Comparison of ENCODE assay signal across 24 cellular contexts in the genomic region with DNA sequence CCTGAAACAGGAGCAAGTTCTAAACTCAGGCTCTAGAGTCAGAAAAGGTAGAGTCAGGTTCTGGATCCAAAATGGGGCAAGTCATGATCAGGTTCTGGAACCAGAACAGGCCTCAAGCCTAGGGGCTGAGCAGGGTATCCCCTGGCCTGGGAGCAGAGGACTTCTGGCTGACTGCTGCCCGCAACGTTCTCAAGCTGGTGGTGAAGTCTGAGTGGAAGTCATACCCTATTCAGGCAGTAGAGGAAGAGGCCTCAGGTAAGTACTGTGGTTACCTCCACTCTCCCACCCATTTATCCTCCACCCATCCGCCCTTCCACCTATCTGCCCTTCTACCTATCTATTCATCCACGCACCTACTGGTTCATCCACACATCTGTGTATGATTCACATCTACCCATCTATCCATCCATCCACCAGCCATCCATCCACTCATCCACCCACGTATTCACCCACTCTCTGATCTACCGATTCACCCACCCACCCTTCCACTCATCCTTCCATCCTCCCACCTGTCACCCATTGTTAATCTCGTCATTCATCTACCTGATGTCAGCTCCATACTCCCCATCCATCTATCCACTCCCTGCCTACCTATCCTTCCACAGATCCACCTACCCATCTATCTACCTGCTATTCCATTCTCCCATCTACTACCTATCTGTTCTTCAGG.
"Had no signal": no experiment of that assay in that cellular context is flagged by ENCODE, and none has a peak within 500 bp of the region (broad histone marks: within the 10 kb centered on the region; RNA-seq: fewer than 3 reads in every experiment).

No MANE protein-coding gene starts in this region.

- H3K9me3 Mint-ChIP-seq: natural killer cell treated with Interleukin-12 subunit alpha and Interleukin-12 subunit beta and Interleukin-15 and Interleukin-18, amount 100 ng/mL, for 72 hours; stimulated activated naive B cell treated with anti-CD40 and anti-IgM and Interleukin-4, amounts not matched to agents 10 μg/mL and 1 μg/mL and 100 μg/mL, for 72 hours had no signal

- H3K4me3 ChIP-seq: hepatocyte, left ventricle myocardium inferior, lung, mucosa of descending colon, ovary, right atrium auricular region, right lobe of liver, skin epidermis, stomach, testis, thyroid gland, transverse colon, upper lobe of left lung had no signal

- H2AFZ ChIP-seq: hepatocyte had no signal

- H3K36me3 ChIP-seq: ovary, right atrium auricular region, right lobe of liver, thyroid gland, transverse colon had no signal

- H3K27ac Mint-ChIP-seq: progenitor cell of endocrine pancreas; stimulated activated naive B cell treated with anti-CD40 and anti-IgM and Interleukin-4, amounts not matched to agents 10 μg/mL and 1 μg/mL and 100 μg/mL, for 72 hours had no signal

- H3K27ac ChIP-seq: hepatocyte, left ventricle myocardium inferior, ovary, right atrium auricular region, right lobe of liver, skin epidermis, stomach, testis, thyroid gland, transverse colon, upper lobe of left lung had no signal

- H3K4me1 ChIP-seq: left ventricle myocardium inferior, right atrium auricular region, right lobe of liver, stomach, testis, thyroid gland, transverse colon, upper lobe of left lung had no signal

- H3K27me3 Mint-ChIP-seq: naive thymus-derived CD4-positive, alpha-beta T cell; natural killer cell treated with Interleukin-12 subunit alpha and Interleukin-12 subunit beta and Interleukin-15 and Interleukin-18, amount 100 ng/mL, for 72 hours; progenitor cell of endocrine pancreas; stimulated activated naive B cell treated with anti-CD40 and anti-IgM and Interleukin-4, amounts not matched to agents 10 μg/mL and 1 μg/mL and 100 μg/mL, for 72 hours had no signal

- ATAC-seq: mucosa of descending colon; naive thymus-derived CD4-positive, alpha-beta T cell; natural killer cell treated with Interleukin-12 subunit alpha and Interleukin-12 subunit beta and Interleukin-15 and Interleukin-18, amount 100 ng/mL, for 72 hours; right lobe of liver; stimulated activated naive B cell treated with anti-CD40 and anti-IgM and Interleukin-4, amounts not matched to agents 10 μg/mL and 1 μg/mL and 100 μg/mL, for 72 hours; stimulated activated naive CD8-positive, alpha-beta T cell treated with anti-CD3 and anti-CD28 coated beads, Interleukin-15, Interleukin-2, amounts not matched to agents 100 U/mL and 50 U/mL, for 24 hours had no signal

- DNase-seq: islet precursor cell; left ventricle myocardium inferior; midbrain; naive thymus-derived CD4-positive, alpha-beta T cell; ovary; right lobe of liver; stimulated activated CD4-positive, alpha-beta T cell treated with anti-CD3 and anti-CD28 coated beads, Interleukin-12 subunit alpha, Interleukin-12 subunit beta, amount 100 ng/mL, for 4 hours; stimulated activated CD4-positive, alpha-beta T cell treated with anti-CD3 and anti-CD28 coated beads, Interleukin-15, amount 100 ng/mL, for 24 hours; stimulated activated CD4-positive, alpha-beta T cell treated with anti-CD3 and anti-CD28 coated beads, Interleukin-2, amount 100 ng/mL, for 24 hours; stimulated activated CD4-positive, alpha-beta T cell treated with anti-CD3 and anti-CD28 coated beads, Interleukin-4, amount 100 ng/mL, for 1 hour; stimulated activated naive B cell treated with anti-CD40 and anti-IgM and Interleukin-4, amounts not matched to agents 10 μg/mL and 1 μg/mL and 100 μg/mL, for 72 hours; stimulated activated naive CD8-positive, alpha-beta T cell treated with anti-CD3 and anti-CD28 coated beads, Interleukin-15, Interleukin-2, amounts not matched to agents 100 U/mL and 50 U/mL, for 24 hours; stomach; testis; thyroid gland; transverse colon; upper lobe of left lung had no signal

- H3K27me3 ChIP-seq: hepatocyte, ovary, right atrium auricular region, right lobe of liver, stomach, testis, thyroid gland, transverse colon, upper lobe of left lung had no signal

- H3K9me3 ChIP-seq: left ventricle myocardium inferior, mucosa of descending colon, ovary, right atrium auricular region, right lobe of liver, stomach, testis, thyroid gland, transverse colon, upper lobe of left lung had no signal

- H3K4me3 Mint-ChIP-seq: naive thymus-derived CD4-positive, alpha-beta T cell; natural killer cell treated with Interleukin-12 subunit alpha and Interleukin-12 subunit beta and Interleukin-15 and Interleukin-18, amount 100 ng/mL, for 72 hours; stimulated activated naive B cell treated with anti-CD40 and anti-IgM and Interleukin-4, amounts not matched to agents 10 μg/mL and 1 μg/mL and 100 μg/mL, for 72 hours had no signal

- H3K4me2 ChIP-seq: hepatocyte had no signal
